Comparison of ENCODE assay signal across 8 cellular contexts in genomic region chr2:239298126-239298804, GRCh38.
DNase-seq lines count a peak whose midpoint lies in the region; ATAC-seq and TF ChIP-seq lines count a peak whose summit lies in the region.
"Had no signal": no experiment of that assay in that cellular context is flagged by ENCODE, and none has a peak within 500 bp of the region (broad histone marks: within the 10 kb centered on the region; RNA-seq: fewer than 3 reads in every experiment).

No MANE protein-coding gene starts in this region.

- 74 to 76% methylated on average over 14 of the region's 14 CpGs for WGBS in tibial nerve, 2 donors

- H3K36me3 ChIP-seq in osteoblast (ENCODE audit: insufficient read depth, low read length) = no peaks in the 10 kb centered on the region
- no peaks in the 10 kb centered on the region for H3K36me3 ChIP-seq in tibial nerve

- intact Hi-C loops in activated naive CD4-positive, alpha-beta T cell treated with anti-CD3 and anti-CD28 coated beads for 36 hours (cut with micrococcal nuclease) = loop anchor here (1.0 to 5.0 kb wide), 9 partner anchors 9 to 83 kb away; no protein-coding TSS in a partner anchor

- H3K27me3 Mint-ChIP-seq in T-helper 17 cell = no peaks in the 10 kb centered on the region
- H3K27me3 Mint-ChIP-seq in activated naive CD4-positive, alpha-beta T cell treated with anti-CD3 and anti-CD28 coated beads for 36 hours (ENCODE audit: low read depth) = peaks cover 2% of the 10 kb centered on the region

- peaks cover 9% of the 10 kb centered on the region for H3K79me2 ChIP-seq in osteoblast (ENCODE audit: insufficient read depth, low read length)

- no peaks in the 10 kb centered on the region for H3K9me3 Mint-ChIP-seq in activated naive CD4-positive, alpha-beta T cell treated with anti-CD3 and anti-CD28 coated beads for 36 hours

- no peaks in the 10 kb centered on the region for H3K36me3 Mint-ChIP-seq in T-helper 17 cell (ENCODE audit: low read depth)
- peaks cover 2% of the 10 kb centered on the region for H3K36me3 Mint-ChIP-seq in activated naive CD4-positive, alpha-beta T cell treated with anti-CD3 and anti-CD28 coated beads for 36 hours (ENCODE audit: low read depth)

- no peak overlapping the region for H3K4me3 ChIP-seq in osteoblast (ENCODE audit: insufficient read depth, low read length)
- no peak overlapping the region for H3K4me3 ChIP-seq in tibial nerve

- H3K9me3 ChIP-seq in T-helper 17 cell (ENCODE audit: control insufficient read depth, low read length, poor library complexity, severe bottlenecking) = no peaks in the 10 kb centered on the region
- no peaks in the 10 kb centered on the region for H3K9me3 ChIP-seq in osteoblast (ENCODE audit: low read depth, low read length)
- no peaks in the 10 kb centered on the region for H3K9me3 ChIP-seq in tibial nerve

- H3K27ac ChIP-seq in osteoblast (ENCODE audit: low read depth, low read length) = no peak overlapping the region
- H3K27ac ChIP-seq in tibial nerve = peak overlapping the region in 3 of 4 donors; percentile 9 to 87 (median 68)
- H3K27ac ChIP-seq: parathyroid adenoma had no signal

- H3K27me3 ChIP-seq in osteoblast (ENCODE audit: insufficient read depth, low read length) = no peaks in the 10 kb centered on the region
- H3K27me3 ChIP-seq in tibial nerve = no peaks in the 10 kb centered on the region

- H3K4me2 ChIP-seq in osteoblast (ENCODE audit: insufficient read depth, low read length) = no peak overlapping the region

- no peak overlapping the region for H2AFZ ChIP-seq in osteoblast (ENCODE audit: low read length)
- H2AFZ ChIP-seq: parathyroid adenoma had no signal

- ATAC-seq in T-helper 17 cell (peak; percentile 77), GM18505 (IDR thresholded peaks at IDR 0.05; ENCODE audit: unreplicated experiment) (no peak)

- H3K4me1 ChIP-seq in osteoblast (ENCODE audit: insufficient read depth, low read length) = peaks cover 4% of the 10 kb centered on the region
- H3K4me1 ChIP-seq in tibial nerve = peaks cover 0 to 94% (median 73%) of the 10 kb centered on the region in 4 donors
- H3K4me1 ChIP-seq: parathyroid adenoma had no signal

- no peak for TF ChIP-seq EP300 in tibial nerve (IDR thresholded peaks at IDR 0.05)

- TF ChIP-seq POLR2A in tibial nerve (IDR thresholded peaks at IDR 0.05) = no peak
- TF ChIP-seq POLR2A in GM18505 (IDR thresholded peaks at IDR 0.05; ENCODE audit: borderline replicate concordance, extremely low read depth, insufficient read depth, insufficient read length) = no peak

- peak overlapping the region; percentile 98 for H3K27ac Mint-ChIP-seq in T-helper 17 cell
- H3K27ac Mint-ChIP-seq in activated naive CD4-positive, alpha-beta T cell treated with anti-CD3 and anti-CD28 coated beads for 36 hours = peak overlapping the region; percentile 74

- TF ChIP-seq CTCF in osteoblast (IDR thresholded peaks at IDR 0.05; ENCODE audit: extremely low read depth, low read depth, low read length) = no peak
- no peak for TF ChIP-seq CTCF in tibial nerve (IDR thresholded peaks at IDR 0.05)

- H3K4me1 Mint-ChIP-seq in T-helper 17 cell = peaks cover 45% of the 10 kb centered on the region
- peaks cover 74% of the 10 kb centered on the region for H3K4me1 Mint-ChIP-seq in activated naive CD4-positive, alpha-beta T cell treated with anti-CD3 and anti-CD28 coated beads for 36 hours (ENCODE audit: low read depth)

- no peaks in the 10 kb centered on the region for H4K20me1 ChIP-seq in osteoblast (ENCODE audit: insufficient read depth, low read length)

- CTCF ChIA-PET in activated naive CD4-positive, alpha-beta T cell treated with anti-CD3 and anti-CD28 coated beads for 36 hours (lab: Charles Lee) = interaction anchor here (0.7 to 1.6 kb wide), 5 partner anchors 9 to 83 kb away, joined by 3 to 4 read pairs (median 3); no protein-coding TSS in a partner anchor

- peak overlapping the region; percentile 95 for H3K4me3 Mint-ChIP-seq in T-helper 17 cell
- H3K4me3 Mint-ChIP-seq in activated naive CD4-positive, alpha-beta T cell treated with anti-CD3 and anti-CD28 coated beads for 36 hours = peak overlapping the region; percentile 67

- DNase-seq in T-helper 17 cell (peak in 2 of 3 donors; percentile 38 to 66), osteoblast (ENCODE audit: insufficient read length, low spot score, missing footprints) (peak; percentile 19), tibial nerve (ENCODE audit: low spot score in 2 of 2) (no peak), NCI-H748 (lab: John Stamatoyannopoulos, UW; ENCODE audit: unreplicated experiment) (no peak), NCI-H345 treated with DMSO at 0.1 percent for 48 hours (lab: John Stamatoyannopoulos, UW; ENCODE audit: unreplicated experiment) (no peak)
- DNase-seq in activated naive CD4-positive, alpha-beta T cell treated with anti-CD3 and anti-CD28 coated beads for 36 hours = peak; percentile 91

Comparison
In these comparisons a context has a peak if more than half of its experiments do, and no peak if none do; other contexts are left out.
1. DNase-seq: peak in T-helper 17 cell (2 of 3), activated naive CD4-positive, alpha-beta T cell treated with anti-CD3 and anti-CD28 coated beads for 36 hours (single experiment) and osteoblast (single experiment); none in tibial nerve (0 of 2), NCI-H748 (single experiment) and NCI-H345 treated with DMSO at 0.1 percent for 48 hours (single experiment).